ENCODE assay signal across 1 cellular context in genomic region chr6:6772751-6773150, GRCh38.
TF ChIP-seq lines count a peak whose summit lies in the region.

No MANE protein-coding gene starts in this region.

TF ChIP-seq in HEK293, 187 proteins besides CTCF, POLR2A, EP300 and RAD21 (continued from another document):
- TF ChIP-seq ZNF157 (tag by site-specific recombination; IDR thresholded peaks at IDR 0.05) (no peak), ZNF2 (tag by site-specific recombination; IDR thresholded peaks at IDR 0.05) (no peak), BCL11B (tag by site-specific recombination; IDR thresholded peaks at IDR 0.05; ENCODE audit: low read depth) (no peak), ZNF513 (tag by site-specific recombination; IDR thresholded peaks at IDR 0.05) (no peak), ZNF398 (tag by site-specific recombination; IDR thresholded peaks at IDR 0.05) (no peak), YY1 (tag by site-specific recombination; IDR thresholded peaks at IDR 0.05) (no peak), ZNF335 (tag by site-specific recombination; conservative IDR thresholded peaks at IDR 0.05) (no peak), EGR2 (tag by site-specific recombination; IDR thresholded peaks at IDR 0.05; ENCODE audit: low read depth) (no peak), ZNF501 (tag by site-specific recombination; IDR thresholded peaks at IDR 0.05) (no peak), ZNF677 (tag by site-specific recombination; IDR thresholded peaks at IDR 0.05) (no peak), ZNF280D (tag by site-specific recombination; IDR thresholded peaks at IDR 0.05) (no peak), AEBP2 (tag by site-specific recombination; IDR thresholded peaks at IDR 0.05; ENCODE audit: borderline replicate concordance) (no peak), ZFHX2 (tag by site-specific recombination; conservative IDR thresholded peaks at IDR 0.05) (no peak), ZFP3 (tag by site-specific recombination; IDR thresholded peaks at IDR 0.05; ENCODE audit: low read depth) (no peak), ZNF791 (tag by site-specific recombination; IDR thresholded peaks at IDR 0.05) (no peak), ZBTB48 (tag by site-specific recombination; IDR thresholded peaks at IDR 0.05) (no peak), ZIC2 (tag by site-specific recombination; IDR thresholded peaks at IDR 0.05) (peak; percentile 61), ZNF174 (tag by site-specific recombination; IDR thresholded peaks at IDR 0.05) (no peak), ZNF747 (tag by site-specific recombination; IDR thresholded peaks at IDR 0.05) (no peak), ZNF561 (tag by site-specific recombination; IDR thresholded peaks at IDR 0.05; ENCODE audit: borderline replicate concordance) (no peak), ZNF610 (tag by site-specific recombination; IDR thresholded peaks at IDR 0.05; ENCODE audit: borderline replicate concordance) (no peak), ZNF701 (tag by site-specific recombination; IDR thresholded peaks at IDR 0.05) (no peak), ZNF473 (tag by site-specific recombination; IDR thresholded peaks at IDR 0.05) (no peak), ZBTB20 (tag by site-specific recombination; IDR thresholded peaks at IDR 0.05) (peak; percentile 61), ZNF202 (tag by site-specific recombination; IDR thresholded peaks at IDR 0.05; ENCODE audit: borderline replicate concordance) (no peak), ZNF560 (tag by site-specific recombination; IDR thresholded peaks at IDR 0.05; ENCODE audit: borderline replicate concordance) (no peak), ZNF621 (tag by site-specific recombination; IDR thresholded peaks at IDR 0.05) (no peak), GLIS1 (tag by site-specific recombination; IDR thresholded peaks at IDR 0.05) (peak; percentile 91)
